Comparison of ENCODE assay signal across 17 cellular contexts in the genomic region with DNA sequence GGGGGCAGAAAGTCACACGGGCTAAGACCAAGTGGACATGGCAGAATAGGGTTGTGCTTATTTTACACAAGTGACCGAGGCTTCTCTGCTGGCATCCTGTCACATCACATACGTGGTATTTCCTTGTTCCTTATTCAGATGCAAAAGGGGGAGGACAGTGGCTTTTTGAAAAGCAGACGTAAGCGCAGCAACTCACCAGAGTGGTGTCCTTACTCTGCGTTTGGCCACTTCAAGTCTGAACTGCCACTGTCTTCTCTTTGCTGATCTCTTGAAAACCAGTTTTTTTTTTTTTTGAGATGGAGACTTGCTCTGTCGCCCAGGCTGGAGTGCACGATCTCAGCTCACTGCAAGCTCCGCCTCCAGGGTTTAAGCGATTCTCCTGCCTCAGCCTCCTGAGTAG.
DNase-seq lines count a peak whose midpoint lies in the region; ATAC-seq and TF ChIP-seq lines count a peak whose summit lies in the region.
"Had no signal": no experiment of that assay in that cellular context is flagged by ENCODE, and none has a peak within 500 bp of the region (broad histone marks: within the 10 kb centered on the region; RNA-seq: fewer than 3 reads in every experiment).

No MANE protein-coding gene starts in this region.

- H4K8ac ChIP-seq in H9 (replicated peaks; ENCODE audit: insufficient read length, low read depth, low read length) = no peak overlapping the region
- H4K8ac ChIP-seq in neuronal stem cell (ENCODE audit: low read depth, low read length) = no peak overlapping the region

- H3K4me3 ChIP-seq in OCI-LY1 (ENCODE audit: low read depth, low read length, poor library complexity, severe bottlenecking) = peak overlapping the region; percentile 0
- H3K4me3 ChIP-seq in neuronal stem cell (ENCODE audit: low read length in 2 of 2) = no peak overlapping the region
- no peak overlapping the region for H3K4me3 ChIP-seq in right lobe of liver
- H3K4me3 ChIP-seq: A549 had no signal

- no peak for ATAC-seq in right lobe of liver
- ATAC-seq: A549; CD8-positive, alpha-beta T cell had no signal

- no peak overlapping the region for H2BK20ac ChIP-seq in H9 (ENCODE audit: low read depth, low read length, poor library complexity, severe bottlenecking)

- H3K36me3 Mint-ChIP-seq in H9 (ENCODE audit: insufficient read depth in 1 of 3, low read depth in 3 of 3) = peaks cover 0 to 8% (median 2%) of the 10 kb centered on the region in 3 experiments; a peak in 4 of 7 replicates
- H3K36me3 Mint-ChIP-seq: CD8-positive, alpha-beta T cell had no signal

- H3K27me3 Mint-ChIP-seq in H9 (ENCODE audit: low read depth) = no peaks in the 10 kb centered on the region; the same call in 1 of the 2 replicates

- H3K4me1 ChIP-seq in H9 (ENCODE audit: insufficient read depth, low read length) (peaks cover 2% of the 10 kb centered on the region; the same call in 1 of the 2 replicates), OCI-LY1 (ENCODE audit: insufficient read depth, low read length, severe bottlenecking) (peaks cover 65% of the 10 kb centered on the region), neuronal stem cell (ENCODE audit: control insufficient read depth in 2 of 2, insufficient read depth in 1 of 2, low read depth in 1 of 2, low read length in 2 of 2) (peaks cover 2 to 3% of the 10 kb centered on the region in 2 donors), right lobe of liver (no peaks in the 10 kb centered on the region)
- H3K4me1 ChIP-seq: A549, BE2C had no signal

- no peak overlapping the region for H2BK12ac ChIP-seq in H9 (ENCODE audit: insufficient read length, low read depth, low read length)
- no peak overlapping the region for H2BK12ac ChIP-seq in neuronal stem cell (ENCODE audit: low read length)

- H3K4me3 Mint-ChIP-seq in H9 = peak overlapping the region in 1 of 2 experiments; percentile 10; a peak in 1 of 5 replicates
- H3K4me3 Mint-ChIP-seq: CD8-positive, alpha-beta T cell had no signal

- H3K4ac ChIP-seq in H9 (ENCODE audit: low read depth, low read length) = no peak overlapping the region
- no peak overlapping the region for H3K4ac ChIP-seq in neuronal stem cell (ENCODE audit: low read length)

- H3K18ac ChIP-seq in H9 (ENCODE audit: insufficient read length, low read depth, low read length) (no peak overlapping the region), neuronal stem cell (ENCODE audit: low read length) (no peak overlapping the region)

- H3K4me1 Mint-ChIP-seq in H9 = peaks cover 5 to 6% of the 10 kb centered on the region in 2 experiments

- H3K4me2 ChIP-seq in H9 (ENCODE audit: insufficient read depth, insufficient read length, low read length) = peak overlapping the region; percentile 14
- H3K4me2 ChIP-seq in OCI-LY1 (ENCODE audit: low read length) = peak overlapping the region; percentile 24
- no peak overlapping the region for H3K4me2 ChIP-seq in neuronal stem cell (ENCODE audit: insufficient read depth, low read length, poor library complexity, severe bottlenecking)
- H3K4me2 ChIP-seq: A549 had no signal

- H2BK5ac ChIP-seq in H9 (ENCODE audit: insufficient read length, low read length) = no peak overlapping the region
- H2BK5ac ChIP-seq in neuronal stem cell (ENCODE audit: low read length) = no peak overlapping the region

- H2BK15ac ChIP-seq in H9 (ENCODE audit: low read depth, low read length) = no peak overlapping the region
- H2BK15ac ChIP-seq in neuronal stem cell (ENCODE audit: low read length) = no peak overlapping the region

- no peak overlapping the region for H2AK5ac ChIP-seq in H9 (ENCODE audit: insufficient read length, low read length)
- no peak overlapping the region for H2AK5ac ChIP-seq in neuronal stem cell (ENCODE audit: low read depth, low read length)

- H4K20me1 ChIP-seq in H9 (ENCODE audit: control insufficient read depth, insufficient read depth, insufficient read length) (no peaks in the 10 kb centered on the region), OCI-LY1 (ENCODE audit: insufficient read depth, low read length) (no peaks in the 10 kb centered on the region)

- no peak overlapping the region for H3K56ac ChIP-seq in H9 (ENCODE audit: insufficient read length, low read depth, low read length)

- H3K23ac ChIP-seq in H9 (ENCODE audit: insufficient read length, low read depth, low read length) = no peak overlapping the region
- H3K23ac ChIP-seq in neuronal stem cell (ENCODE audit: low read depth, low read length, poor library complexity) = no peak overlapping the region

- H3F3A ChIP-seq in OCI-LY1 (ENCODE audit: insufficient read depth, low read length) = peaks cover 5% of the 10 kb centered on the region

- H3K9me3 ChIP-seq in H9 (ENCODE audit: control insufficient read depth, low read depth, low read length) (no peaks in the 10 kb centered on the region), OCI-LY1 (ENCODE audit: low read length) (no peaks in the 10 kb centered on the region), neuronal stem cell (replicated peaks in 1 of 2; ENCODE audit: control insufficient read depth in 2 of 2, insufficient read depth in 1 of 2, low read depth in 1 of 2, low read length in 2 of 2) (no peaks in the 10 kb centered on the region), right lobe of liver (no peaks in the 10 kb centered on the region)
- H3K9me3 ChIP-seq: A549, BE2C had no signal

- H2BK120ac ChIP-seq in H9 (ENCODE audit: low read depth, low read length, poor library complexity, severe bottlenecking) = peak overlapping the region; percentile 38
- no peak overlapping the region for H2BK120ac ChIP-seq in neuronal stem cell (ENCODE audit: low read depth, low read length)

- H3K23me2 ChIP-seq in H9 (ENCODE audit: insufficient read length, low read depth, low read length, poor library complexity, severe bottlenecking) = no peaks in the 10 kb centered on the region

- H4K91ac ChIP-seq in H9 (ENCODE audit: insufficient read length, low read depth, low read length) = no peak overlapping the region
- no peak overlapping the region for H4K91ac ChIP-seq in neuronal stem cell (ENCODE audit: low read depth, low read length, poor library complexity)

- no peak for TF ChIP-seq CTCF in H9 (conservative IDR thresholded peaks at IDR 0.05)
- no peak for TF ChIP-seq CTCF in OCI-LY1 (IDR thresholded peaks at IDR 0.05; ENCODE audit: low read length)
- no peak for TF ChIP-seq CTCF in right lobe of liver (IDR thresholded peaks at IDR 0.05)

- H3T11ph ChIP-seq in H9 (ENCODE audit: low read length) = no peak overlapping the region

- peaks cover 3% of the 10 kb centered on the region in 2 experiments; a peak in 2 of 5 replicates for H3K9me3 Mint-ChIP-seq in H9

- H3K27ac ChIP-seq in H9 (ENCODE audit: insufficient read length, low read depth, low read length) (no peak overlapping the region), OCI-LY1 (ENCODE audit: low read depth, low read length, poor library complexity, severe bottlenecking) (peak overlapping the region; percentile 67), neuronal stem cell (replicated peaks; ENCODE audit: low read length) (no peak overlapping the region), right lobe of liver (no peak overlapping the region)
- H3K27ac ChIP-seq: A549, C4-2B had no signal

- intact Hi-C loops in right lobe of liver (cut with DNase I) = no loop called here

- H3K36me3 ChIP-seq in OCI-LY1 (ENCODE audit: insufficient read depth, low read length) = no peaks in the 10 kb centered on the region; the same call in 1 of the 2 replicates
- no peaks in the 10 kb centered on the region for H3K36me3 ChIP-seq in neuronal stem cell (replicated peaks in 1 of 2; ENCODE audit: control insufficient read depth in 2 of 2, insufficient read depth in 2 of 2, low read length in 2 of 2)
- H3K36me3 ChIP-seq in right lobe of liver = no peaks in the 10 kb centered on the region
- H3K36me3 ChIP-seq: BE2C had no signal

- no peak overlapping the region for H4K5ac ChIP-seq in H9 (ENCODE audit: insufficient read length, low read depth, low read length)

- no peaks in the 10 kb centered on the region for H3K79me2 ChIP-seq in H9 (ENCODE audit: insufficient read depth, low read length)
- H3K79me2 ChIP-seq in OCI-LY1 (ENCODE audit: insufficient read depth, low read length) = no peaks in the 10 kb centered on the region

- H3K79me1 ChIP-seq in H9 (ENCODE audit: insufficient read depth, low read depth, low read length, poor library complexity, severe bottlenecking) = no peaks in the 10 kb centered on the region
- H3K79me1 ChIP-seq in neuronal stem cell (ENCODE audit: low read depth, low read length) = no peaks in the 10 kb centered on the region

- H3K9ac ChIP-seq in H9 (ENCODE audit: extremely low read depth, insufficient read length, low read length) (no peak overlapping the region), OCI-LY1 (ENCODE audit: low read length) (0 out of 2 replicates have a peak overlapping the region, but pooled peaks have one; percentile 16), neuronal stem cell (ENCODE audit: low read depth, low read length, poor library complexity) (no peak overlapping the region)

- no peaks in the 10 kb centered on the region for H3K27me3 ChIP-seq in H9 (ENCODE audit: insufficient read depth, low read length)
- no peaks in the 10 kb centered on the region for H3K27me3 ChIP-seq in OCI-LY1 (ENCODE audit: insufficient read depth, low read length)
- no peaks in the 10 kb centered on the region for H3K27me3 ChIP-seq in neuronal stem cell (ENCODE audit: control insufficient read depth in 3 of 3, insufficient read depth in 3 of 3, low read depth in 1 of 3, low read length in 3 of 3)
- no peaks in the 10 kb centered on the region for H3K27me3 ChIP-seq in right lobe of liver
- H3K27me3 ChIP-seq: BE2C had no signal

- no peaks in the 10 kb centered on the region for H3K9me2 ChIP-seq in OCI-LY1 (ENCODE audit: low read depth, low read length)

- WGBS in H9 (ENCODE audit: extremely low coverage, insufficient read length, low lambda C conversion rate) = no CpG with 5 or more reads among the region's 10 CpGs
- no CpG with 5 or more reads among the region's 10 CpGs for WGBS in neuronal stem cell (ENCODE audit: extremely low coverage in 2 of 2, insufficient read length in 2 of 2, insufficient replicate concordance in 1 of 2), 2 donors
- WGBS in right lobe of liver (ENCODE audit: insufficient coverage, low coverage, low lambda C conversion rate, missing lambda C conversion rate) = 68% methylated on average over 6 of the region's 10 CpGs

- H3K14ac ChIP-seq in H9 (ENCODE audit: insufficient read depth, low read length) (no peak overlapping the region), neuronal stem cell (ENCODE audit: low read length) (no peak overlapping the region)

- peak overlapping the region in 1 of 3 experiments; percentile 15; a peak in 3 of 7 replicates for H3K27ac Mint-ChIP-seq in H9
- H3K27ac Mint-ChIP-seq: CD8-positive, alpha-beta T cell had no signal

- peak; percentile 52 for DNase-seq in H9
- DNase-seq in iPS DF 19.7 (ENCODE audit: low read depth, low spot score) = peak; percentile 33
- no peak for DNase-seq in neuronal stem cell (ENCODE audit: low spot score)
- DNase-seq in right lobe of liver = no peak
- DNase-seq in GM19240 (ENCODE audit: insufficient read length, low spot score) = no peak
- no peak for DNase-seq in DMS153 treated with DMSO at 0.1 percent for 48 hours (lab: John Stamatoyannopoulos, UW; ENCODE audit: unreplicated experiment)
- DNase-seq in NCI-H2227 treated with DMSO at 0.1 percent for 48 hours (lab: John Stamatoyannopoulos, UW) = no peak
- DNase-seq: BE2C; CD8-positive, alpha-beta T cell; COR-L47; DMS79; GDM1; IMR-90; KBM-7 had no signal

- TF ChIP-seq POLR2A in right lobe of liver (IDR thresholded peaks at IDR 0.05) = no peak

- H2AFZ ChIP-seq in H9 (ENCODE audit: low read length) (no peak overlapping the region), OCI-LY1 (ENCODE audit: low read length) (0 out of 2 replicates have a peak overlapping the region, but pooled peaks have one; percentile 59), neuronal stem cell (ENCODE audit: low read length) (peak overlapping the region; percentile 65)

Comparison
In these comparisons a context has a peak if more than half of its experiments do, and no peak if none do; other contexts are left out.
1. DNase-seq: peak in H9 (single experiment) and iPS DF 19.7 (single experiment); none in neuronal stem cell (single experiment), right lobe of liver (0 of 3), GM19240 (single experiment), DMS153 treated with DMSO at 0.1 percent for 48 hours (single experiment) and NCI-H2227 treated with DMSO at 0.1 percent for 48 hours (single experiment).